22 cellular contexts compared by ENCODE assay signal in the genomic region with DNA sequence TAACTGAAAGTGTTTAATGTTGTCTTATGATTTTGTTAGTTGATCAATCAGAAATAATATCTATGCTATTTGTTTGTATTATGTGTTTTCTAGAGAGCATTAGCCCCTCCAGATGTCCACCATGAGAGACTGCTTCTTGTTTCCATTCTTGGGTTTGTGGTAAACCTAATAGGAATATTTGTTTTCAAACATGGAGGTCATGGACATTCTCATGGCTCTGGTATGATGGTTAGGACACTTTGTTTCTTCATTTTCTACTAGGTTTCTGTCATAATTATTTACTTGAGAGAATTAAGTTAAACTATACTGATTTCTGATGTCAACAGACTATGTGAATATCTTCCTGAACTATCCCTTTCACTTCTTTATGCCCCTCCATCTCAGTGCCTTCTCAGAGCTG. TPM values are rescaled to one million over a fixed set of nuclear protein-coding genes. Genes with fewer than 3 reads are reported as not detected.
DNase-seq lines count a peak whose midpoint lies in the region; ATAC-seq, FAIRE-seq and TF ChIP-seq lines count a peak whose summit lies in the region.
"Had no signal": no experiment of that assay in that cellular context is flagged by ENCODE, and none has a peak within 500 bp of the region (broad histone marks: within the 10 kb centered on the region; RNA-seq: fewer than 3 reads in every experiment).

No MANE protein-coding gene starts in this region.

- ATAC-seq in activated CD8-positive, alpha-beta T cell treated with anti-CD3 and anti-CD28 coated beads, Interleukin-2, amount 10 ng/mL, durations not matched to agents 7 days and 5 days: no peak
- ATAC-seq: GM23338, Panc1 had no signal

- DNase-seq in GM18507 (ENCODE audit: extremely low spot score, insufficient read length, low read depth) (no peak), myocyte (ENCODE audit: low read depth) (peak; percentile 15), WERI-Rb-1 (no peak), kidney (no peak)
- DNase-seq in activated CD8-positive, alpha-beta T cell treated with anti-CD3 and anti-CD28 coated beads, Interleukin-2, amount 10 ng/mL, durations not matched to agents 7 days and 5 days: no peak
- DNase-seq in activated T-cell treated with anti-CD3 and anti-CD28 coated beads, Interleukin-2, amount 50 U/mL, for 1 hour: no peak
- DNase-seq: BE2C, DMS153, KG1, MG63, NCI-H1694, NCI-H2081, NCI-H226, NCI-H510A, NCI-H69, SHP77 had no signal

- no peaks in the 10 kb centered on the region for H3K9me3 Mint-ChIP-seq in activated CD8-positive, alpha-beta T cell treated with anti-CD3 and anti-CD28 coated beads, Interleukin-2, amount 10 ng/mL, durations not matched to agents 7 days and 5 days (ENCODE audit: insufficient read depth)
- H3K9me3 Mint-ChIP-seq: CD14-positive monocyte, GM23338 had no signal

- H3K9me3 ChIP-seq in WERI-Rb-1 (ENCODE audit: severe bottlenecking): no peaks in the 10 kb centered on the region
- H3K9me3 ChIP-seq in kidney (ENCODE audit: control insufficient read depth in 1 of 2, low read length in 2 of 2): no peaks in the 10 kb centered on the region
- H3K9me3 ChIP-seq: BE2C, HAP-1, MG63 had no signal

- H3K36me3 ChIP-seq in WERI-Rb-1 (peaks cover 22% of the 10 kb centered on the region), kidney (ENCODE audit: control insufficient read depth in 1 of 2, insufficient read depth in 2 of 2, low read length in 2 of 2) (peaks cover 9 to 22% of the 10 kb centered on the region in 2 donors)

- no peak overlapping the region for H3K9ac ChIP-seq in kidney (ENCODE audit: low read length in 2 of 2)

- FAIRE-seq in GM18507 (lab: Jason Lieb, UNC) (peak; percentile 33), colon (lab: Jason Lieb, UNC) (peak; percentile 69), kidney (lab: Jason Lieb, UNC) (no peak)

- intact Hi-C loops in kidney (cut with DNase I): no loop called here

- no peaks in the 10 kb centered on the region for H3K27me3 Mint-ChIP-seq in activated CD8-positive, alpha-beta T cell treated with anti-CD3 and anti-CD28 coated beads, Interleukin-2, amount 10 ng/mL, durations not matched to agents 7 days and 5 days (ENCODE audit: low read depth)

- H3K4me1 ChIP-seq in kidney (ENCODE audit: control insufficient read depth in 1 of 2, insufficient read depth in 1 of 2, low read depth in 1 of 2, low read length in 2 of 2): no peaks in the 10 kb centered on the region
- H3K4me1 ChIP-seq: BE2C had no signal

- H3K4me3 ChIP-seq in WERI-Rb-1 (ENCODE audit: low read depth, low read length) (no peak overlapping the region), kidney (ENCODE audit: low read length in 2 of 2) (no peak overlapping the region)
- H3K4me3 ChIP-seq: GM23338, HAP-1, MG63 had no signal

- H3K36me3 Mint-ChIP-seq in activated CD8-positive, alpha-beta T cell treated with anti-CD3 and anti-CD28 coated beads, Interleukin-2, amount 10 ng/mL, durations not matched to agents 7 days and 5 days (ENCODE audit: low read depth): peaks cover 63% of the 10 kb centered on the region

- no peak overlapping the region for H3K27ac Mint-ChIP-seq in activated CD8-positive, alpha-beta T cell treated with anti-CD3 and anti-CD28 coated beads, Interleukin-2, amount 10 ng/mL, durations not matched to agents 7 days and 5 days
- H3K27ac Mint-ChIP-seq: GM23338 had no signal

- TF ChIP-seq CTCF in WERI-Rb-1 (IDR thresholded peaks at IDR 0.05; ENCODE audit: low read depth, low read length) (no peak), kidney (IDR thresholded peaks at IDR 0.05; ENCODE audit: borderline replicate concordance, extremely low read depth, insufficient read depth) (no peak)

- CTCF ChIA-PET in activated CD8-positive, alpha-beta T cell treated with anti-CD3 and anti-CD28 coated beads, Interleukin-2, amount 10 ng/mL, durations not matched to agents 7 days and 5 days (lab: Charles Lee): no interaction called here

- H3K27ac ChIP-seq in WERI-Rb-1 (no peak overlapping the region), kidney (ENCODE audit: low read depth in 2 of 2, low read length in 2 of 2) (no peak overlapping the region)
- H3K27ac ChIP-seq: RWPE1 had no signal

- H3K4me1 Mint-ChIP-seq in activated CD8-positive, alpha-beta T cell treated with anti-CD3 and anti-CD28 coated beads, Interleukin-2, amount 10 ng/mL, durations not matched to agents 7 days and 5 days (ENCODE audit: low read depth): no peaks in the 10 kb centered on the region
- H3K4me1 Mint-ChIP-seq: GM23338 had no signal

- POLR2A ChIA-PET in activated CD8-positive, alpha-beta T cell treated with anti-CD3 and anti-CD28 coated beads, Interleukin-2, amount 10 ng/mL, durations not matched to agents 7 days and 5 days (lab: Charles Lee): interaction anchor here (0.8 kb wide), 1 partner anchor 16 kb away, joined by 4 read pairs; a partner anchor contains a TSS

- no peak overlapping the region for H3K4me3 Mint-ChIP-seq in activated CD8-positive, alpha-beta T cell treated with anti-CD3 and anti-CD28 coated beads, Interleukin-2, amount 10 ng/mL, durations not matched to agents 7 days and 5 days
- H3K4me3 Mint-ChIP-seq: CD14-positive monocyte, GM23338 had no signal

- H3K27me3 ChIP-seq in WERI-Rb-1 (ENCODE audit: insufficient read depth, low read depth, severe bottlenecking): no peaks in the 10 kb centered on the region
- H3K27me3 ChIP-seq: BE2C, MG63 had no signal

RNA-seq across cellular contexts. Expression of a gene that starts 16.1 kb away (rescaled TPM):
- 18.3 and 26.8 TPM in 2 replicates for total RNA-seq in myocyte
- 8.7 TPM for polyA plus RNA-seq in myocyte (2012)
- 10 to 100 TPM; 28.8 to 30.0 TPM for total RNA-seq in activated CD8-positive, alpha-beta T cell treated with anti-CD3 and anti-CD28 coated beads, Interleukin-2, amount 10 ng/mL, durations not matched to agents 7 days and 5 days
- 40.2 TPM for total RNA-seq in kidney
- polyA plus RNA-seq in kidney (ENCODE audit: insufficient read depth, low read depth, low replicate concordance): 4.4 TPM

RNA-seq across cellular contexts. Expression of a gene that starts 17.4 kb away (rescaled TPM):
- total RNA-seq in myocyte: 20.1 and 27.6 TPM in 2 replicates
- polyA plus RNA-seq in myocyte (2012): 19.3 TPM
- 1 to 10 TPM; 2.0 to 2.6 TPM for total RNA-seq in activated CD8-positive, alpha-beta T cell treated with anti-CD3 and anti-CD28 coated beads, Interleukin-2, amount 10 ng/mL, durations not matched to agents 7 days and 5 days
- total RNA-seq in kidney: 10.5 TPM
- polyA plus RNA-seq in kidney (ENCODE audit: insufficient read depth, low read depth, low replicate concordance): 11.3 TPM
